Comparison of ENCODE assay signal across 10 cellular contexts in the genomic region with DNA sequence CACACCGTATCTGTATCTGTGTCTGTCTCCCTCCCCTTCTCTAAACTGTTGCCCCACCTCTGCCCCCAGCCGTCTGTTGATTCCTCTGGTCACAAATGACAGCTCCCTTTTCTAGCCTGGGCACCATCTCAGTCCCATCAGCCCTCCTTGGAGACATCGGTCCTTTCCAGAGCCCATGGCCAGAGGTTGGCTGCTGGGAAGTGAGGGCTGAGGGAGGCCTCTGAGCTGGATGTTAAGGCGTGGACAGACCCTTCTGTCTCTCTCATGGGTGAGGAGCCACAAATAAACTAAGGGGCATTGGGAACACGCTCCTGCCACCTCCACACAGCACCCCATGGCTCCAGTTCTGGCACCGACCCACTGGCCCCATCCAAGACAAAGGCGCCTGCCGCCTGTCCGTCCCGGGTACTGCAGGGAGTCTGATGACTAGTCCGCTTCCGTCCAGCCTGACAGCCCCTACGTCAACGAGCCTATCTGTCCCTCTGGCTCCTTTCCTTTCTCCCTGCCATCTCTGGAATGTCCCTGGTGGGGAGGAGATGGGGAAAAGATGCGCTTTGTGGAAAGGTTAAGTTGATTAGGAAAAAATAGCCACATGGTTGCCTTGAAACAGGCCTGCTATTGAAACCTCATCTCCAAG. TPM values are rescaled to one million over a fixed set of nuclear protein-coding genes. Genes with fewer than 3 reads are reported as not detected.
DNase-seq lines count a peak whose midpoint lies in the region; ATAC-seq and TF ChIP-seq lines count a peak whose summit lies in the region.
"Had no signal": no experiment of that assay in that cellular context is flagged by ENCODE, and none has a peak within 500 bp of the region (broad histone marks: within the 10 kb centered on the region; RNA-seq: fewer than 3 reads in every experiment).

No MANE protein-coding gene starts in this region.

- no peak for ATAC-seq in body of pancreas
- peak; percentile 69 to 78 (median 76) for ATAC-seq in psoas muscle

- H3K4me3 ChIP-seq in body of pancreas (no peak overlapping the region), right atrium auricular region (no peak overlapping the region), psoas muscle (peak overlapping the region; percentile 38)

- H3K27ac ChIP-seq in body of pancreas (peak overlapping the region in 3 of 4 donors; percentile 20 to 41 (median 32)), right atrium auricular region (peak overlapping the region; percentile 87), psoas muscle (peak overlapping the region; percentile 87)

- WGBS in body of pancreas, 2 donors, result 72 to 91% methylated on average over 15 of the region's 15 CpGs
- WGBS in psoas muscle, 3 donors, result 14 to 27% (median 23%) methylated on average over 13 to 15 of the region's 15 CpGs

- TF ChIP-seq POLR2A in body of pancreas (IDR thresholded peaks at IDR 0.05), result no peak

- H3K36me3 ChIP-seq in body of pancreas (replicated peaks in 1 of 2; ENCODE audit: insufficient read depth in 1 of 2, low read depth in 2 of 2) (no peaks in the 10 kb centered on the region), right atrium auricular region (peaks cover 23% of the 10 kb centered on the region), psoas muscle (ENCODE audit: insufficient read depth in 1 of 2, low read depth in 1 of 2) (peaks cover 0 to 6% of the 10 kb centered on the region in 2 donors)

- H3K27me3 ChIP-seq in body of pancreas (no peaks in the 10 kb centered on the region), right atrium auricular region (no peaks in the 10 kb centered on the region), psoas muscle (ENCODE audit: insufficient read depth in 3 of 3, low read length in 2 of 3) (no peaks in the 10 kb centered on the region)

- no peak for TF ChIP-seq CTCF in body of pancreas (IDR thresholded peaks at IDR 0.05)
- peak; percentile 15 to 31 for TF ChIP-seq CTCF in right atrium auricular region (IDR thresholded peaks at IDR 0.05)
- peak; percentile 19 for TF ChIP-seq CTCF in psoas muscle (IDR thresholded peaks at IDR 0.05)

- H3K9me3 ChIP-seq in body of pancreas (no peaks in the 10 kb centered on the region), right atrium auricular region (no peaks in the 10 kb centered on the region), psoas muscle (no peaks in the 10 kb centered on the region)

- DNase-seq in ELF-1 (ENCODE audit: low read depth, low spot score) (peak; percentile 75), body of pancreas (no peak), right atrium auricular region (ENCODE audit: low spot score) (peak; percentile 85), psoas muscle (peak; percentile 80 to 90), MV-4-11 (lab: John Stamatoyannopoulos, UW) (no peak), HK-2 (ENCODE audit: unreplicated experiment) (no peak), putamen (ENCODE audit: low spot score) (no peak), NCI-H2029 (lab: John Stamatoyannopoulos, UW) (no peak)
- DNase-seq: effector CD8-positive, alpha-beta T cell; NCI-H345 had no signal

- intact Hi-C loops in body of pancreas (cut with DNase I) (no loop called here), psoas muscle (cut with DNase I) (loop anchor here (2.0 to 5.0 kb wide), 3 partner anchors 21 to 73 kb away; no protein-coding TSS in a partner anchor)

- peaks cover 47% of the 10 kb centered on the region for H3K4me1 ChIP-seq in body of pancreas
- peaks cover 0 to 87% of the 10 kb centered on the region in 2 donors for H3K4me1 ChIP-seq in right atrium auricular region
- H3K4me1 ChIP-seq in psoas muscle, result peaks cover 73% of the 10 kb centered on the region

RNA-seq across cellular contexts. Expression of a gene that starts 10.5 kb away (rescaled TPM):
- 10 to 100 TPM in 1 of 2 donors, 1 to 10 TPM in 1; 7.0 to 15.8 TPM for total RNA-seq in body of pancreas
- 10 to 100 TPM; 21.9 to 22.0 TPM for total RNA-seq in right atrium auricular region
- total RNA-seq in psoas muscle, result 10 to 100 TPM in 3 of 4 donors, 1 to 10 TPM in 1; 7.5 to 16.4 (median 14.0) TPM
- 10 to 100 TPM in 1 of 3 donors, 1 to 10 TPM in 2; 5.2 to 10.1 (median 5.8) TPM for polyA plus RNA-seq in psoas muscle

Comparison
In these comparisons a context has a peak if more than half of its experiments do, and no peak if none do; other contexts are left out.
1. DNase-seq: peak in ELF-1 (single experiment), right atrium auricular region (single experiment) and psoas muscle (2 of 2); none in body of pancreas (0 of 4), MV-4-11 (single experiment), HK-2 (single experiment), putamen (single experiment) and NCI-H2029 (single experiment).
2. H3K27ac ChIP-seq: peak in every context shown above with its lines; median percentile 87 in right atrium auricular region; 87 in psoas muscle; 32 in body of pancreas.
3. CTCF ChIP-seq: peak in right atrium auricular region (2 of 2) and psoas muscle (single experiment); none in body of pancreas (0 of 7).